In genomic region chr17:16768290-16769175, GRCh38 we compare ENCODE assay signal across 6 cellular contexts.
A peak's percentile ranks its signal among the peaks of the same experiment; 100 is the strongest.
DNase-seq lines count a peak whose midpoint lies in the region; ATAC-seq, FAIRE-seq and TF ChIP-seq lines count a peak whose summit lies in the region.
"Not testable (repeated sequence)": the region's sequence is repeated elsewhere in the genome, so short reads cannot be mapped to it uniquely, and the experiment has no call there.

No MANE protein-coding gene starts in this region.

- TF ChIP-seq CTCF in hepatocyte (IDR thresholded peaks at IDR 0.05; ENCODE audit: poor library complexity); liver (IDR thresholded peaks at IDR 0.05; ENCODE audit: low read depth, low read length, missing input control); mucosa of descending colon (IDR thresholded peaks at IDR 0.05); progenitor cell of endocrine pancreas (IDR thresholded peaks at IDR 0.05; ENCODE audit: unreplicated experiment): not testable (repeated sequence)

- H3K4me2 ChIP-seq in hepatocyte = not testable (repeated sequence)

- H3K4me3 Mint-ChIP-seq in progenitor cell of endocrine pancreas (ENCODE audit: low read depth) = peak overlapping the region; percentile 17

- not testable (repeated sequence) for H3K36me3 ChIP-seq in hepatocyte (replicated peaks; ENCODE audit: insufficient read depth, low read depth); liver (ENCODE audit: control insufficient read depth in 4 of 4, insufficient read depth in 3 of 4, low read depth in 1 of 4, low read length in 3 of 4); mucosa of descending colon (ENCODE audit: low read depth)

- 59% methylated on average over 2 of the region's 2 CpGs for WGBS in hepatocyte (ENCODE audit: low lambda C conversion rate, missing lambda C conversion rate)
- 67% methylated on average over 2 of the region's 2 CpGs for WGBS in liver

- not testable (repeated sequence) for H3K79me2 ChIP-seq in hepatocyte

- not testable (repeated sequence) for H2AFZ ChIP-seq in hepatocyte

- peaks cover 15% of the 10 kb centered on the region for H3K4me1 Mint-ChIP-seq in progenitor cell of endocrine pancreas (ENCODE audit: low read depth)

- not testable (repeated sequence) for TF ChIP-seq RAD21 in liver (IDR thresholded peaks at IDR 0.05)

- not testable (repeated sequence) for H3K27me3 ChIP-seq in hepatocyte; liver (ENCODE audit: control insufficient read depth in 4 of 4, insufficient read depth in 4 of 4, low read length in 3 of 4)

- not testable (repeated sequence) for H3K9ac ChIP-seq in liver (ENCODE audit: low read depth in 1 of 2, low read length in 2 of 2)

- peak; percentile 82 for FAIRE-seq in colon (lab: Jason Lieb, UNC)

- ATAC-seq in mucosa of descending colon = peak; percentile 91

- peak overlapping the region; percentile 90 for H3K27ac Mint-ChIP-seq in progenitor cell of endocrine pancreas

- intact Hi-C loops in mucosa of descending colon (cut with DNase I, micrococcal nuclease) = not testable (repeated sequence)

- peak overlapping the region; percentile 57 for H3K27ac ChIP-seq in hepatocyte
- H3K27ac ChIP-seq in liver (ENCODE audit: low read depth in 1 of 2, low read length in 2 of 2) = not testable (repeated sequence)

- DNase-seq in NCI-H82 (lab: John Stamatoyannopoulos, UW) = peak; percentile 5
- DNase-seq in hepatocyte (ENCODE audit: low spot score); mucosa of descending colon; progenitor cell of endocrine pancreas (ENCODE audit: low spot score, unreplicated experiment): not testable (repeated sequence)

- not testable (repeated sequence) for H3K9me3 ChIP-seq in hepatocyte (ENCODE audit: low read depth); liver (ENCODE audit: control insufficient read depth in 4 of 4, low read length in 3 of 4); mucosa of descending colon

- not testable (repeated sequence) for H4K20me1 ChIP-seq in hepatocyte (ENCODE audit: insufficient read depth, poor library complexity, severe bottlenecking)

- H3K9me3 Mint-ChIP-seq in progenitor cell of endocrine pancreas (ENCODE audit: low read depth) = not testable (repeated sequence)

- not testable (repeated sequence) for H3K9me2 ChIP-seq in hepatocyte (replicated peaks; ENCODE audit: insufficient read depth)

- H3K27me3 Mint-ChIP-seq in progenitor cell of endocrine pancreas = not testable (repeated sequence)

- not testable (repeated sequence) for H3K4me3 ChIP-seq in hepatocyte; liver (ENCODE audit: low read depth in 1 of 3, low read length in 3 of 3); mucosa of descending colon

- H3K4me1 ChIP-seq in hepatocyte (ENCODE audit: insufficient read depth); liver (ENCODE audit: control insufficient read depth in 4 of 4, insufficient read depth in 4 of 4, low read length in 3 of 4); mucosa of descending colon (ENCODE audit: low read depth): not testable (repeated sequence)

- not testable (repeated sequence) for H3K36me3 Mint-ChIP-seq in progenitor cell of endocrine pancreas (ENCODE audit: insufficient read depth)

TF ChIP-seq in liver, 16 proteins besides CTCF, POLR2A, EP300 and RAD21:
- TF ChIP-seq HNF4A (conservative IDR thresholded peaks at IDR 0.05) = peak; percentile 53 to 75
- TF ChIP-seq HNF4G (IDR thresholded peaks at IDR 0.05) = peak; percentile 11
- TF ChIP-seq SP1 (IDR thresholded peaks at IDR 0.05) = peak; percentile 55
